Comparison of ENCODE assay signal across 1 cellular context in genomic region chr10:99667108-99667751, GRCh38.
TF ChIP-seq lines count a peak whose summit lies in the region.

No MANE protein-coding gene starts in this region.

TF ChIP-seq in K562, 482 proteins besides CTCF, POLR2A, EP300 and RAD21 (continued from another document and continues in another):
- TF ChIP-seq ZNF655 (CRISPR knock-in tag; IDR thresholded peaks at IDR 0.05), result no peak
- no peak for TF ChIP-seq MBD2 (IDR thresholded peaks at IDR 0.05; ENCODE audit: borderline replicate concordance, low read depth)
- TF ChIP-seq ZKSCAN3 (CRISPR knock-in tag; IDR thresholded peaks at IDR 0.05), result no peak
- TF ChIP-seq TEAD2 (tag; IDR thresholded peaks at IDR 0.05), result no peak
- TF ChIP-seq ZBTB40 (IDR thresholded peaks at IDR 0.05), result no peak
- TF ChIP-seq ZBTB40 (CRISPR knock-in tag; IDR thresholded peaks at IDR 0.05), result no peak
- TF ChIP-seq ZNF318 (IDR thresholded peaks at IDR 0.05; ENCODE audit: borderline replicate concordance in 1 of 2, low read depth in 1 of 2), result no peak
- TF ChIP-seq HDAC8 (tag; IDR thresholded peaks at IDR 0.05), result no peak
- TF ChIP-seq GATA2 (CRISPR knock-in tag; IDR thresholded peaks at IDR 0.05), result no peak
- TF ChIP-seq ETV6 (IDR thresholded peaks at IDR 0.05; ENCODE audit: borderline replicate concordance in 1 of 2, low read depth in 2 of 2, low read length in 1 of 2), result no peak
- no peak for TF ChIP-seq ETV6 (CRISPR knock-in tag; IDR thresholded peaks at IDR 0.05; ENCODE audit: borderline replicate concordance)
- no peak for TF ChIP-seq ZNF277 (CRISPR knock-in tag; IDR thresholded peaks at IDR 0.05; ENCODE audit: borderline replicate concordance)
- TF ChIP-seq, protein P1, sequence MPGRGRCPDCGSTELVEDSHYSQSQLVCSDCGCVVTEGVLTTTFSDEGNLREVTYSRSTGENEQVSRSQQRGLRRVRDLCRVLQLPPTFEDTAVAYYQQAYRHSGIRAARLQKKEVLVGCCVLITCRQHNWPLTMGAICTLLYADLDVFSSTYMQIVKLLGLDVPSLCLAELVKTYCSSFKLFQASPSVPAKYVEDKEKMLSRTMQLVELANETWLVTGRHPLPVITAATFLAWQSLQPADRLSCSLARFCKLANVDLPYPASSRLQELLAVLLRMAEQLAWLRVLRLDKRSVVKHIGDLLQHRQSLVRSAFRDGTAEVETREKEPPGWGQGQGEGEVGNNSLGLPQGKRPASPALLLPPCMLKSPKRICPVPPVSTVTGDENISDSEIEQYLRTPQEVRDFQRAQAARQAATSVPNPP (IDR thresholded peaks at IDR 0.05; ENCODE audit: borderline replicate concordance, insufficient read depth, insufficient read length), result no peak
- TF ChIP-seq NFRKB (IDR thresholded peaks at IDR 0.05; ENCODE audit: low read depth), result no peak
- TF ChIP-seq POLR2AphosphoS5 (IDR thresholded peaks at IDR 0.05; ENCODE audit: control insufficient read depth, insufficient read depth, low read depth, low read length), result no peak
- TF ChIP-seq ZNF436 (CRISPR knock-in tag; IDR thresholded peaks at IDR 0.05), result no peak
- TF ChIP-seq EP400 (IDR thresholded peaks at IDR 0.05), result no peak
- no peak for TF ChIP-seq E4F1 (CRISPR knock-in tag; IDR thresholded peaks at IDR 0.05; ENCODE audit: borderline replicate concordance)
- TF ChIP-seq, protein P2, sequence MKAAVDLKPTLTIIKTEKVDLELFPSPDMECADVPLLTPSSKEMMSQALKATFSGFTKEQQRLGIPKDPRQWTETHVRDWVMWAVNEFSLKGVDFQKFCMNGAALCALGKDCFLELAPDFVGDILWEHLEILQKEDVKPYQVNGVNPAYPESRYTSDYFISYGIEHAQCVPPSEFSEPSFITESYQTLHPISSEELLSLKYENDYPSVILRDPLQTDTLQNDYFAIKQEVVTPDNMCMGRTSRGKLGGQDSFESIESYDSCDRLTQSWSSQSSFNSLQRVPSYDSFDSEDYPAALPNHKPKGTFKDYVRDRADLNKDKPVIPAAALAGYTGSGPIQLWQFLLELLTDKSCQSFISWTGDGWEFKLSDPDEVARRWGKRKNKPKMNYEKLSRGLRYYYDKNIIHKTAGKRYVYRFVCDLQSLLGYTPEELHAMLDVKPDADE (conservative IDR thresholded peaks at IDR 0.05; ENCODE audit: control insufficient read depth, low read depth, low read length), result no peak
- no peak for TF ChIP-seq GTF2F1 (IDR thresholded peaks at IDR 0.05; ENCODE audit: low read depth, low read length)
- TF ChIP-seq SIN3A (IDR thresholded peaks at IDR 0.05; ENCODE audit: borderline replicate concordance in 2 of 2, control insufficient read depth in 1 of 2, low read depth in 2 of 2, low read length in 2 of 2), result no peak
- TF ChIP-seq MTF1 (CRISPR knock-in tag; IDR thresholded peaks at IDR 0.05; ENCODE audit: borderline replicate concordance), result no peak
- TF ChIP-seq HLTF (IDR thresholded peaks at IDR 0.05), result no peak
- no peak for TF ChIP-seq ESRRB (CRISPR knock-in tag; IDR thresholded peaks at IDR 0.05; ENCODE audit: borderline replicate concordance)
- TF ChIP-seq, protein P3, sequence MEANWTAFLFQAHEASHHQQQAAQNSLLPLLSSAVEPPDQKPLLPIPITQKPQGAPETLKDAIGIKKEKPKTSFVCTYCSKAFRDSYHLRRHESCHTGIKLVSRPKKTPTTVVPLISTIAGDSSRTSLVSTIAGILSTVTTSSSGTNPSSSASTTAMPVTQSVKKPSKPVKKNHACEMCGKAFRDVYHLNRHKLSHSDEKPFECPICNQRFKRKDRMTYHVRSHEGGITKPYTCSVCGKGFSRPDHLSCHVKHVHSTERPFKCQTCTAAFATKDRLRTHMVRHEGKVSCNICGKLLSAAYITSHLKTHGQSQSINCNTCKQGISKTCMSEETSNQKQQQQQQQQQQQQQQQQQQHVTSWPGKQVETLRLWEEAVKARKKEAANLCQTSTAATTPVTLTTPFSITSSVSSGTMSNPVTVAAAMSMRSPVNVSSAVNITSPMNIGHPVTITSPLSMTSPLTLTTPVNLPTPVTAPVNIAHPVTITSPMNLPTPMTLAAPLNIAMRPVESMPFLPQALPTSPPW (CRISPR knock-in tag; IDR thresholded peaks at IDR 0.05), result no peak
- no peak for TF ChIP-seq SIRT6 (IDR thresholded peaks at IDR 0.05; ENCODE audit: low read depth, low read length)
- TF ChIP-seq DIDO1 (tag; IDR thresholded peaks at IDR 0.05; ENCODE audit: low read depth), result no peak
